ENCODE assay signal across 8 cellular contexts in the genomic region with DNA sequence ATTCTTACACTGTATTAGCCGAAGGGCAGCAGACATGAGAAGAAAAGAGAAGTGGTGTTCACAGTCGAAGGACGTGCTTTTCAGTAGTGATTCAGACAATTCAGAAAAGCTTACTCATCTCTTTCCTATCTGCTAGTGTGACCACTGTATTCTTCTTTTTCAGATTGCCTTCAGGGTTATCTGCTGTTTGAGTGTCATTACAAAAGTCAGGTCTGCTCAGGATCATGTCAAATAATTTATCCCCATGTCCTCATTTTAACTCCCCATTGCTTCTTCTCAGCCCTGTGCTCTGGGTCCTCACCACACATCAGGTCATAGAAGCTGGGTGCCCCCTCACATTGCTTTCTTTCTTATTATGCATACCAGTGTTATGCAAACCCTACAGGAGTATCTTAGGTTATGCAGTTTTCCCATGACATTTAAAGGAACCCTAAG.
DNase-seq lines count a peak whose midpoint lies in the region; ATAC-seq, FAIRE-seq and TF ChIP-seq lines count a peak whose summit lies in the region.

No MANE protein-coding gene starts in this region.

- no peak overlapping the region for H3K27ac Mint-ChIP-seq in T-helper 2 cell treated with Interferon-gamma antibody and Interleukin-4, amounts not matched to agents 5 μg/mL and 100 μg/mL, for 36 hours

- no peak for FAIRE-seq in HepG2 (lab: Jason Lieb, UNC)

- POLR2A ChIA-PET in HepG2 (lab: Yijun Ruan, JAX) (no interaction called here), HEK293T (lab: Yijun Ruan, JAX) (no interaction called here)

- in situ Hi-C loops in HepG2 (cut with HindIII; ENCODE audit: extremely low pct_ligation_motif_present, low pct_unique_long_range_greater_than_20kb), result no loop called here
- in situ Hi-C loops in brain microvascular endothelial cell (cut with HindIII; ENCODE audit: low pct_ligation_motif_present, low sequenced_read_pairs), result no loop called here

- peaks cover 0 to 6% of the 10 kb centered on the region in 2 donors for H3K27me3 ChIP-seq in right lobe of liver
- H3K27me3 ChIP-seq in HepG2 (ENCODE audit: control insufficient read depth in 1 of 2, insufficient read depth in 2 of 2, low read length in 2 of 2), result no peaks in the 10 kb centered on the region
- H3K27me3 ChIP-seq in brain microvascular endothelial cell (replicated peaks), result no peaks in the 10 kb centered on the region

- H3K27ac ChIP-seq in right lobe of liver (no peak overlapping the region), HepG2 (ENCODE audit: extremely low read length, insufficient read depth, low read length) (no peak overlapping the region), brain microvascular endothelial cell (peak overlapping the region; percentile 73)

- H3K36me3 Mint-ChIP-seq in T-helper 2 cell treated with Interferon-gamma antibody and Interleukin-4, amounts not matched to agents 5 μg/mL and 100 μg/mL, for 36 hours (ENCODE audit: low read depth), result no peaks in the 10 kb centered on the region

- H3K4me1 ChIP-seq in right lobe of liver, result no peaks in the 10 kb centered on the region
- H3K4me1 ChIP-seq in HepG2 (ENCODE audit: insufficient read depth, low read length), result no peaks in the 10 kb centered on the region

- no peaks in the 10 kb centered on the region for H3K79me2 ChIP-seq in HepG2 (ENCODE audit: insufficient read depth, low read length)

- intact Hi-C loops in right lobe of liver (cut with DNase I) (no loop called here), HepG2 (cut with micrococcal nuclease; ENCODE audit: unreplicated experiment) (no loop called here), lower leg skin (cut with DNase I; ENCODE audit: low total_unique reads) (no loop called here)

- H3K9me3 ChIP-seq in right lobe of liver (no peaks in the 10 kb centered on the region), HepG2 (ENCODE audit: low read length) (no peaks in the 10 kb centered on the region)

- TF ChIP-seq POLR2A in right lobe of liver (IDR thresholded peaks at IDR 0.05) (no peak), HepG2 (IDR thresholded peaks at IDR 0.05; ENCODE audit: insufficient read depth in 1 of 2, low read depth in 2 of 2, low read length in 2 of 2) (no peak), lower leg skin (IDR thresholded peaks at IDR 0.05) (no peak)

- TF ChIP-seq EP300 in HepG2 (IDR thresholded peaks at IDR 0.05; ENCODE audit: low read depth in 2 of 2, low read length in 2 of 2), result no peak
- TF ChIP-seq EP300 in HepG2 (CRISPR knock-in tag; IDR thresholded peaks at IDR 0.05; ENCODE audit: borderline replicate concordance), result no peak

- no peak overlapping the region for H3K4me3 Mint-ChIP-seq in T-helper 2 cell treated with Interferon-gamma antibody and Interleukin-4, amounts not matched to agents 5 μg/mL and 100 μg/mL, for 36 hours

- no peak for TF ChIP-seq CTCF in right lobe of liver (IDR thresholded peaks at IDR 0.05)
- TF ChIP-seq CTCF in HepG2 (CRISPR knock-in tag; IDR thresholded peaks at IDR 0.05), result no peak
- no peak for TF ChIP-seq CTCF in brain microvascular endothelial cell (IDR thresholded peaks at IDR 0.05; ENCODE audit: low read depth, low read length, missing control alignments)
- no peak for TF ChIP-seq CTCF in lower leg skin (IDR thresholded peaks at IDR 0.05)

- 25% methylated on average over 3 of the region's 3 CpGs for WGBS in right lobe of liver (ENCODE audit: insufficient coverage, low coverage, low lambda C conversion rate, missing lambda C conversion rate)
- 3% methylated on average over 3 of the region's 3 CpGs for WGBS in HepG2 (ENCODE audit: low lambda C conversion rate)
- WGBS in lower leg skin, 2 donors, result 56 to 67% methylated on average over 3 of the region's 3 CpGs

- no peaks in the 10 kb centered on the region for H3K36me3 ChIP-seq in right lobe of liver
- no peaks in the 10 kb centered on the region for H3K36me3 ChIP-seq in HepG2 (replicated peaks in 1 of 2; ENCODE audit: control insufficient read depth in 1 of 2, insufficient read depth in 2 of 2, low read length in 2 of 2)
- H3K36me3 ChIP-seq in brain microvascular endothelial cell (replicated peaks), result no peaks in the 10 kb centered on the region

- ATAC-seq in right lobe of liver (peak in 3 of 4 donors; percentile 22 to 63 (median 61)), HepG2 (no peak), HG03280 (IDR thresholded peaks at IDR 0.05; ENCODE audit: unreplicated experiment) (peak; percentile 89)

- CTCF ChIA-PET in HepG2 (lab: Yijun Ruan, JAX; ENCODE audit: low intra/inter-chr PET ratio, low total read pairs) (no interaction called here), HEK293T (lab: Yijun Ruan, JAX) (interaction anchor here (0.7 kb wide), 1 partner anchor 50 kb away, joined by 3 read pairs; no protein-coding TSS in a partner anchor)

- no peak for TF ChIP-seq RAD21 in HepG2 (CRISPR knock-in tag; IDR thresholded peaks at IDR 0.05)

- no peaks in the 10 kb centered on the region for H4K20me1 ChIP-seq in HepG2 (ENCODE audit: insufficient read depth, low read length)

- DNase-seq in right lobe of liver (no peak), HepG2 (ENCODE audit: low spot score) (no peak), brain microvascular endothelial cell (peak; percentile 71), HEK293T (ENCODE audit: extremely low spot score) (no peak), lower leg skin (ENCODE audit: low spot score in 2 of 2) (no peak)
- DNase-seq in T-helper 2 cell treated with Interferon-gamma antibody and Interleukin-4, amounts not matched to agents 5 μg/mL and 100 μg/mL, for 36 hours (ENCODE audit: low spot score), result no peak
- DNase-seq in stimulated activated CD4-positive, alpha-beta T cell treated with anti-CD3 and anti-CD28 coated beads, Interleukin-2, amount 100 ng/mL, for 24 hours, result no peak

- H3K27me3 Mint-ChIP-seq in T-helper 2 cell treated with Interferon-gamma antibody and Interleukin-4, amounts not matched to agents 5 μg/mL and 100 μg/mL, for 36 hours (ENCODE audit: low read depth), result no peaks in the 10 kb centered on the region

- H2AFZ ChIP-seq in HepG2 (ENCODE audit: low read length), result no peak overlapping the region

- peaks cover 3% of the 10 kb centered on the region for H3K9me3 Mint-ChIP-seq in T-helper 2 cell treated with Interferon-gamma antibody and Interleukin-4, amounts not matched to agents 5 μg/mL and 100 μg/mL, for 36 hours

- H3K4me1 Mint-ChIP-seq in T-helper 2 cell treated with Interferon-gamma antibody and Interleukin-4, amounts not matched to agents 5 μg/mL and 100 μg/mL, for 36 hours (ENCODE audit: low read depth), result no peaks in the 10 kb centered on the region

- no TSS peak for BruUV-seq in HepG2 (replicated peaks; lab: Mats Ljungman, UMichigan)

- H3K9ac ChIP-seq in HepG2 (ENCODE audit: insufficient read depth, low read depth, low read length), result no peak overlapping the region

- H3K4me3 ChIP-seq in right lobe of liver, result no peak overlapping the region
- no peak overlapping the region for H3K4me3 ChIP-seq in HepG2 (replicated peaks in 1 of 3; ENCODE audit: insufficient read depth in 1 of 3, low read depth in 2 of 3, low read length in 3 of 3)
- no peak overlapping the region for H3K4me3 ChIP-seq in brain microvascular endothelial cell (ENCODE audit: low read depth, low read length)
- no peak overlapping the region for H3K4me3 ChIP-seq in lower leg skin (ENCODE audit: low read depth, poor library complexity, severe bottlenecking)

- H3K4me2 ChIP-seq in HepG2 (ENCODE audit: low read depth, low read length), result no peak overlapping the region

TF ChIP-seq in HepG2, 621 proteins besides CTCF, POLR2A, EP300 and RAD21:
- TF ChIP-seq IKZF1 (IDR thresholded peaks at IDR 0.05) (no peak), MAFK (conservative IDR thresholded peaks at IDR 0.05 in 1 of 2, IDR thresholded peaks at IDR 0.05 in 1 of 2; ENCODE audit: low read length in 2 of 2) (peak in 1 of 2 experiments; percentile 15; a peak in 1 of 4 replicates)
TF ChIP-seq in HepG2: peak in this region for 1.

TF ChIP-seq in HEK293T, 16 proteins besides CTCF, POLR2A, EP300 and RAD21:
- no peak for TF ChIP-seq FOXM1 (IDR thresholded peaks at IDR 0.05; ENCODE audit: borderline replicate concordance)
- TF ChIP-seq ZNF384 (IDR thresholded peaks at IDR 0.05), result no peak
- TF ChIP-seq SP1 (IDR thresholded peaks at IDR 0.05), result no peak
- TF ChIP-seq ELF4 (IDR thresholded peaks at IDR 0.05), result no peak
- no peak for TF ChIP-seq FOXK2 (IDR thresholded peaks at IDR 0.05)
- no peak for TF ChIP-seq FOXA1 (IDR thresholded peaks at IDR 0.05)
- no peak for TF ChIP-seq HDGF (IDR thresholded peaks at IDR 0.05; ENCODE audit: borderline replicate concordance)
- no peak for TF ChIP-seq BHLHE40 (IDR thresholded peaks at IDR 0.05; ENCODE audit: borderline replicate concordance)
- no peak for TF ChIP-seq L3MBTL2 (conservative IDR thresholded peaks at IDR 0.05)
- TF ChIP-seq LEF1 (IDR thresholded peaks at IDR 0.05; ENCODE audit: borderline replicate concordance), result no peak
- TF ChIP-seq CTBP1 (IDR thresholded peaks at IDR 0.05; ENCODE audit: borderline replicate concordance), result no peak
- no peak for TF ChIP-seq NFRKB (IDR thresholded peaks at IDR 0.05)
- no peak for TF ChIP-seq TARDBP (IDR thresholded peaks at IDR 0.05)
- TF ChIP-seq PKNOX1 (IDR thresholded peaks at IDR 0.05), result no peak
- no peak for TF ChIP-seq ARNT (IDR thresholded peaks at IDR 0.05)
- no peak for TF ChIP-seq SUZ12 (IDR thresholded peaks at IDR 0.05)
TF ChIP-seq in HEK293T: peak in this region for 0.
